ENCODE assay signal across 8 cellular contexts in the genomic region with DNA sequence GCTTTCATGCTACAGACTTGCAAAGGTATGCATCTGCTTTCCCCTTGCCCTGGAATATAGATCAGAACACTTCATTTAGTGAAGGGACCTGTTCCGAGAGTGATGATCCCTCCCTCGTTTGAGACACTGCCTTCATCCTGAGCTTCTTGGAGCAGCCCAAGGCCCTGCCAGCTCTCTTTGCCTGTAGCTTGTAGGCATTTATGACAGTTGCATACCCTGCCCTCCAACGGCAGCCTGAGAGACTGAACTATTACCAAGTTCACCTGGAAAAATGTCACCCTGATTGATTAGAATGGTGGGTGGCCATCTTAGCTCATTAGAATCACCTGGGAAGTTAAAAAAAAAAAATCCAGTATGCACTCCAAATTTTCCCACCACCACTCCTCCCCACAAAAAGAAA. TPM values are rescaled to one million over a fixed set of nuclear protein-coding genes. Genes with fewer than 3 reads are reported as not detected.
DNase-seq lines count a peak whose midpoint lies in the region; ATAC-seq and TF ChIP-seq lines count a peak whose summit lies in the region.

No MANE protein-coding gene starts in this region.

- no peak for DNase-seq in Caco-2
- no peak for DNase-seq in esophagus muscularis mucosa (ENCODE audit: extremely low spot score)
- DNase-seq in progenitor cell of endocrine pancreas (ENCODE audit: low spot score, unreplicated experiment), result no peak
- DNase-seq in KG1 (lab: John Stamatoyannopoulos, UW), result no peak
- DNase-seq in globus pallidus (ENCODE audit: low spot score), result no peak
- no peak for DNase-seq in activated CD4-positive, alpha-beta T cell treated with anti-CD3 and anti-CD28 coated beads, Interleukin-2, amount 50 U/mL, for 1 hour

- peaks cover 3% of the 10 kb centered on the region; the same call in 1 of the 2 replicates for H3K4me1 ChIP-seq in Caco-2
- H3K4me1 ChIP-seq in OCI-LY3 (ENCODE audit: low read length), result peaks cover 14% of the 10 kb centered on the region
- H3K4me1 ChIP-seq in esophagus muscularis mucosa, result peaks cover 12 to 46% (median 33%) of the 10 kb centered on the region in 4 donors

- no peak for ATAC-seq in HG02970 (IDR thresholded peaks at IDR 0.05; ENCODE audit: low FRiP score, unreplicated experiment)

- no peaks in the 10 kb centered on the region for H4K20me1 ChIP-seq in OCI-LY3 (ENCODE audit: insufficient read depth, low read length)

- H3K36me3 Mint-ChIP-seq in Caco-2 (ENCODE audit: insufficient read depth, unreplicated experiment) (no peaks in the 10 kb centered on the region), progenitor cell of endocrine pancreas (ENCODE audit: insufficient read depth) (no peaks in the 10 kb centered on the region)

- H3K4me2 ChIP-seq in OCI-LY3 (ENCODE audit: low read length), result peak overlapping the region; percentile 76

- H3K4me3 Mint-ChIP-seq in Caco-2 (ENCODE audit: unreplicated experiment), result peak overlapping the region; percentile 76
- peak overlapping the region; percentile 77 for H3K4me3 Mint-ChIP-seq in progenitor cell of endocrine pancreas (ENCODE audit: low read depth)

- no peak for TF ChIP-seq POLR2A in esophagus muscularis mucosa (IDR thresholded peaks at IDR 0.05; ENCODE audit: low read depth)

- H2AFZ ChIP-seq in OCI-LY3 (ENCODE audit: low read depth, low read length), result no peak overlapping the region

- H3K36me3 ChIP-seq in Caco-2 (ENCODE audit: control insufficient read depth, insufficient read depth, low read length) (no peaks in the 10 kb centered on the region), OCI-LY3 (replicated peaks; ENCODE audit: low read depth, low read length) (no peaks in the 10 kb centered on the region), esophagus muscularis mucosa (no peaks in the 10 kb centered on the region)

- H3K4me3 ChIP-seq in Caco-2 (ENCODE audit: low read depth, low read length) (no peak overlapping the region), OCI-LY3 (ENCODE audit: low read length) (peak overlapping the region; percentile 79), esophagus muscularis mucosa (peak overlapping the region; percentile 67 to 78 (median 70))

- TF ChIP-seq CTCF in Caco-2 (IDR thresholded peaks at IDR 0.05; ENCODE audit: insufficient read depth in 1 of 2, low read depth in 1 of 2, low read length in 1 of 2, severe bottlenecking in 1 of 2, unreplicated experiment in 1 of 2), result no peak
- TF ChIP-seq CTCF in OCI-LY3 (IDR thresholded peaks at IDR 0.05; ENCODE audit: low read depth, low read length), result no peak
- no peak for TF ChIP-seq CTCF in esophagus muscularis mucosa (IDR thresholded peaks at IDR 0.05)
- TF ChIP-seq CTCF in progenitor cell of endocrine pancreas (IDR thresholded peaks at IDR 0.05; ENCODE audit: unreplicated experiment), result no peak

- no peaks in the 10 kb centered on the region for H3K79me2 ChIP-seq in OCI-LY3 (ENCODE audit: low read length)

- no TSS peak for BruUV-seq in Caco-2 (replicated peaks; lab: Mats Ljungman, UMichigan)

- no peaks in the 10 kb centered on the region for H3K9me3 ChIP-seq in Caco-2
- H3K9me3 ChIP-seq in OCI-LY3 (ENCODE audit: insufficient read depth, low read length), result no peaks in the 10 kb centered on the region
- H3K9me3 ChIP-seq in esophagus muscularis mucosa, result no peaks in the 10 kb centered on the region

- H3K4me1 Mint-ChIP-seq in Caco-2 (ENCODE audit: low read depth, unreplicated experiment) (peaks cover 6% of the 10 kb centered on the region), progenitor cell of endocrine pancreas (ENCODE audit: low read depth) (peaks cover 12% of the 10 kb centered on the region)

- H3K27ac Mint-ChIP-seq in Caco-2 (ENCODE audit: unreplicated experiment) (no peak overlapping the region), progenitor cell of endocrine pancreas (no peak overlapping the region)

- peak overlapping the region; percentile 64 for H3K9ac ChIP-seq in OCI-LY3 (ENCODE audit: low read length)

- H3K27ac ChIP-seq in OCI-LY3 (ENCODE audit: low read length) (no peak overlapping the region), esophagus muscularis mucosa (replicated peaks in 1 of 4) (peak overlapping the region; percentile 89 to 93 (median 90))

- CTCF ChIA-PET in Caco-2 (lab: Charles Lee), result interaction anchor here (0.6 to 1.4 kb wide), 4 partner anchors 22 to 191 kb away, joined by 3 to 9 read pairs (median 4); no protein-coding TSS in a partner anchor

- no peak for TF ChIP-seq EP300 in esophagus muscularis mucosa (IDR thresholded peaks at IDR 0.05)

- 25% methylated on average over 1 of the region's 3 CpGs for WGBS in esophagus muscularis mucosa

- H3K9me3 Mint-ChIP-seq in Caco-2 (ENCODE audit: unreplicated experiment) (no peaks in the 10 kb centered on the region), progenitor cell of endocrine pancreas (ENCODE audit: low read depth) (no peaks in the 10 kb centered on the region)

- POLR2A ChIA-PET in Caco-2 (lab: Charles Lee), result no interaction called here

- intact Hi-C loops in Caco-2 (cut with micrococcal nuclease; ENCODE audit: unreplicated experiment), result loop anchor here (5.0 kb wide), 2 partner anchors 39 to 54 kb away; a partner anchor contains a TSS
- intact Hi-C loops in esophagus muscularis mucosa (cut with DNase I), result loop anchor here (5.0 kb wide), 1 partner anchor 111 kb away; no protein-coding TSS in a partner anchor

- H3K27me3 ChIP-seq in Caco-2 (replicated peaks; ENCODE audit: control insufficient read depth, insufficient read depth, low read length) (no peaks in the 10 kb centered on the region), OCI-LY3 (ENCODE audit: low read depth, low read length) (peaks cover 18% of the 10 kb centered on the region), esophagus muscularis mucosa (no peaks in the 10 kb centered on the region)

- H3K27me3 Mint-ChIP-seq in Caco-2 (ENCODE audit: insufficient read depth, unreplicated experiment) (peaks cover 2% of the 10 kb centered on the region), progenitor cell of endocrine pancreas (peaks cover 57% of the 10 kb centered on the region)

RNA-seq across cellular contexts. Expression of a gene that starts 1.5 kb away (rescaled TPM):
- total RNA-seq in Caco-2 (2022) (65.6 and 74.0 TPM in 2 replicates), esophagus muscularis mucosa (10 to 100 TPM; 35.1 to 91.8 (median 67.8) TPM), progenitor cell of endocrine pancreas (54.8 and 59.9 TPM in 2 replicates)

RNA-seq across cellular contexts. Expression of a gene that starts 54.9 kb away (rescaled TPM):
- 37.9 and 40.6 TPM in 2 replicates for total RNA-seq in Caco-2 (2022)
- 10 to 100 TPM; 19.7 to 54.2 (median 33.6) TPM for total RNA-seq in esophagus muscularis mucosa
- total RNA-seq in progenitor cell of endocrine pancreas, result 46.1 and 50.1 TPM in 2 replicates
